Comparison of ENCODE assay signal across 12 cellular contexts in genomic region chr16:72921106-72921505, GRCh38.
DNase-seq lines count a peak whose midpoint lies in the region; ATAC-seq and TF ChIP-seq lines count a peak whose summit lies in the region.
"Had no signal": no experiment of that assay in that cellular context is flagged by ENCODE, and none has a peak within 500 bp of the region (broad histone marks: within the 10 kb centered on the region; RNA-seq: fewer than 3 reads in every experiment).

No MANE protein-coding gene starts in this region.

- peak overlapping the region; percentile 17 for H3K4me3 Mint-ChIP-seq in activated CD4-positive, alpha-beta T cell treated with anti-CD3 and anti-CD28 coated beads, Interleukin-2, amount 10 ng/mL, durations not matched to agents 7 days and 5 days
- H3K4me3 Mint-ChIP-seq in chondrocyte (ENCODE audit: unreplicated experiment), result no peak overlapping the region

- H3K27ac Mint-ChIP-seq in activated CD4-positive, alpha-beta T cell treated with anti-CD3 and anti-CD28 coated beads, Interleukin-2, amount 10 ng/mL, durations not matched to agents 7 days and 5 days, result peak overlapping the region; percentile 90
- H3K27ac Mint-ChIP-seq in chondrocyte (ENCODE audit: unreplicated experiment), result peak overlapping the region; percentile 91

- H3K27me3 ChIP-seq in RWPE2 (ENCODE audit: insufficient read depth, poor library complexity, severe bottlenecking), result no peaks in the 10 kb centered on the region

- H3K4me1 ChIP-seq in RWPE2 (ENCODE audit: insufficient read depth, poor library complexity, severe bottlenecking), result no peaks in the 10 kb centered on the region

- H3K9me3 ChIP-seq in RWPE2 (ENCODE audit: severe bottlenecking), result no peaks in the 10 kb centered on the region
- H3K9me3 ChIP-seq: A549 had no signal

- H3K4me1 Mint-ChIP-seq in activated CD4-positive, alpha-beta T cell treated with anti-CD3 and anti-CD28 coated beads, Interleukin-2, amount 10 ng/mL, durations not matched to agents 7 days and 5 days, result peaks cover 31% of the 10 kb centered on the region
- peaks cover 50% of the 10 kb centered on the region for H3K4me1 Mint-ChIP-seq in chondrocyte (ENCODE audit: low read depth)

- H3K9me3 Mint-ChIP-seq in activated CD4-positive, alpha-beta T cell treated with anti-CD3 and anti-CD28 coated beads, Interleukin-2, amount 10 ng/mL, durations not matched to agents 7 days and 5 days, result peaks cover 13% of the 10 kb centered on the region
- no peaks in the 10 kb centered on the region for H3K9me3 Mint-ChIP-seq in chondrocyte (ENCODE audit: low read depth)

- POLR2A ChIA-PET in activated CD4-positive, alpha-beta T cell treated with anti-CD3 and anti-CD28 coated beads, Interleukin-2, amount 10 ng/mL, durations not matched to agents 7 days and 5 days (lab: Charles Lee), result no interaction called here

- peaks cover 9% of the 10 kb centered on the region for H3K36me3 Mint-ChIP-seq in activated CD4-positive, alpha-beta T cell treated with anti-CD3 and anti-CD28 coated beads, Interleukin-2, amount 10 ng/mL, durations not matched to agents 7 days and 5 days (ENCODE audit: low read depth)
- H3K36me3 Mint-ChIP-seq in chondrocyte (ENCODE audit: low read depth), result no peaks in the 10 kb centered on the region

- no peak overlapping the region for H3K27ac ChIP-seq in RWPE2 (ENCODE audit: poor library complexity, severe bottlenecking)
- H3K27ac ChIP-seq: A549 had no signal

- H3K4me3 ChIP-seq in RWPE2 (ENCODE audit: severe bottlenecking), result no peak overlapping the region
- H3K4me3 ChIP-seq: A549 had no signal

- H3K27me3 Mint-ChIP-seq in activated CD4-positive, alpha-beta T cell treated with anti-CD3 and anti-CD28 coated beads, Interleukin-2, amount 10 ng/mL, durations not matched to agents 7 days and 5 days, result no peaks in the 10 kb centered on the region
- H3K27me3 Mint-ChIP-seq in chondrocyte (ENCODE audit: low read depth), result no peaks in the 10 kb centered on the region

- peak; percentile 56 for DNase-seq in activated CD4-positive, alpha-beta T cell treated with anti-CD3 and anti-CD28 coated beads, Interleukin-2, amount 10 ng/mL, durations not matched to agents 7 days and 5 days
- DNase-seq in activated CD4-positive, alpha-beta T cell treated with anti-CD3 and anti-CD28 coated beads, Interleukin-2, amount 50 U/mL, for 1 hour, result no peak
- DNase-seq in RWPE2 (ENCODE audit: low spot score) (peak; percentile 6), chondrocyte (ENCODE audit: low spot score) (no peak), kidney glomerular epithelial cell (lab: John Stamatoyannopoulos, UW) (no peak), kidney tubule cell (ENCODE audit: low spot score) (no peak), HuH-7 (ENCODE audit: low spot score) (no peak)
- peak; percentile 8 for DNase-seq in stimulated activated naive CD8-positive, alpha-beta T cell treated with anti-CD3 and anti-CD28 coated beads, Interleukin-15, Interleukin-2, amounts not matched to agents 100 U/mL and 50 U/mL, for 24 hours
- DNase-seq: DMS53; stimulated activated CD4-positive, alpha-beta T cell treated with anti-CD3 and anti-CD28 coated beads, Interleukin-15, amount 100 ng/mL, for 24 hours had no signal

- no peak for ATAC-seq in RWPE2 (ENCODE audit: low read depth)
- peak; percentile 66 for ATAC-seq in stimulated activated naive CD8-positive, alpha-beta T cell treated with anti-CD3 and anti-CD28 coated beads, Interleukin-15, Interleukin-2, amounts not matched to agents 100 U/mL and 50 U/mL, for 24 hours
- ATAC-seq: A549, esophagus mucosa had no signal

- TF ChIP-seq CTCF in RWPE2 (IDR thresholded peaks at IDR 0.05; ENCODE audit: poor library complexity, severe bottlenecking) (no peak), chondrocyte (IDR thresholded peaks at IDR 0.05) (no peak)

- CTCF ChIA-PET in activated CD4-positive, alpha-beta T cell treated with anti-CD3 and anti-CD28 coated beads, Interleukin-2, amount 10 ng/mL, durations not matched to agents 7 days and 5 days (lab: Charles Lee), result interaction anchor here (0.6 to 1.4 kb wide), 3 partner anchors 9 to 894 kb away, joined by 3 to 4 read pairs (median 3); no protein-coding TSS in a partner anchor

- peaks cover 4% of the 10 kb centered on the region; the same call in 1 of the 2 replicates for H3K36me3 ChIP-seq in RWPE2 (ENCODE audit: low read depth)

Comparison
In these comparisons a context has a peak if more than half of its experiments do, and no peak if none do; other contexts are left out.
1. DNase-seq: peak in activated CD4-positive, alpha-beta T cell treated with anti-CD3 and anti-CD28 coated beads, Interleukin-2, amount 10 ng/mL, durations not matched to agents 7 days and 5 days (single experiment), RWPE2 (single experiment) and stimulated activated naive CD8-positive, alpha-beta T cell treated with anti-CD3 and anti-CD28 coated beads, Interleukin-15, Interleukin-2, amounts not matched to agents 100 U/mL and 50 U/mL, for 24 hours (single experiment); none in activated CD4-positive, alpha-beta T cell treated with anti-CD3 and anti-CD28 coated beads, Interleukin-2, amount 50 U/mL, for 1 hour (single experiment), chondrocyte (single experiment), kidney glomerular epithelial cell (single experiment), kidney tubule cell (single experiment) and HuH-7 (single experiment).